16 cellular contexts compared by ENCODE assay signal in the genomic region with DNA sequence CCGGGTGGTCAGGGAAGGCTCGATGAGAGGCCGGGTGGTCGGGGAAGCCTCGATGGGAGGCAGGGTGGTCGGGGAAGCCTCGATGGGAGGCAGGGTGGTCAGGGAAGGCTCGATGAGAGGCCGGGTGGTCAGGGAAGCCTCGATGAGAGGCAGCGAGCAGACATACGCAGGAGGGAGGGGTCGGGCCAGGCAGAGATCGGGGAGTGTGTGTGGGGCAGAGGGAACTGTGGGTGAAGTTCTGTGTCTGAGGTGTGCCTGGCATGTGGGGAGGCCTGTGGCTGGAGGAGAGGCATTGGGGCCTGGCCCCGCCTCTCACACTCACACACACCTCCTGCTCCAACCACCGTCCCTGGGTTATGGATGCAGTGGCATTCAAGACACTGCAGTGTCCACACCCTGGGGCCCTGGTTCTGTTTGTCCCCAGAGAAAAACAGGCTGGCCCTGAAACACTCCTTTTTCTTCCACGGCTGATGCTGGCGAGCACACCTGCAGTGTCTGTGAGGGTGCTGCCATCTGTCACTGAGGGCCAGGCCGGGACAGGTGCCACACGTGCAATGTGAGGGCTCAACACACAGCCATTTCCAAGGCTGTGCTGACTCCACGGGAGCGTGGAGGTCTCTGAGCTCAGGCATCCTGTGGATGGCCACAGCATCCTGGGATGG. TPM values are rescaled to one million over a fixed set of nuclear protein-coding genes. Genes with fewer than 3 reads are reported as not detected.
"Had no signal": no experiment of that assay in that cellular context is flagged by ENCODE, and none has a peak within 500 bp of the region (broad histone marks: within the 10 kb centered on the region; RNA-seq: fewer than 3 reads in every experiment).

No MANE protein-coding gene starts in this region.

- ATAC-seq: heart right ventricle; mucosa of descending colon; naive thymus-derived CD8-positive, alpha-beta T cell had no signal

- H3K4me1 ChIP-seq: heart right ventricle, transverse colon had no signal

- H3K36me3 ChIP-seq: heart right ventricle, transverse colon had no signal

- H3K9me3 ChIP-seq: mucosa of descending colon, transverse colon had no signal

- H3K9me3 Mint-ChIP-seq: activated naive CD8-positive, alpha-beta T cell treated with anti-CD3 and anti-CD28 coated beads, Interleukin-2, amount 10 ng/mL, durations not matched to agents 7 days and 5 days had no signal

- H3K4me3 Mint-ChIP-seq: activated CD4-positive, alpha-beta memory T cell treated with anti-CD3 and anti-CD28 coated beads for 36 hours; activated naive CD8-positive, alpha-beta T cell treated with anti-CD3 and anti-CD28 coated beads, Interleukin-2, amount 10 ng/mL, durations not matched to agents 7 days and 5 days; naive thymus-derived CD8-positive, alpha-beta T cell had no signal

- DNase-seq: activated CD4-positive, alpha-beta memory T cell treated with anti-CD3 and anti-CD28 coated beads for 36 hours; activated gamma-delta T cell; activated naive CD8-positive, alpha-beta T cell treated with anti-CD3 and anti-CD28 coated beads, Interleukin-2, amount 10 ng/mL, durations not matched to agents 7 days and 5 days; activated T-cell treated with anti-CD3 and anti-CD28 coated beads, Interleukin-2, amount 50 U/mL, for 48 hours; heart right ventricle; mammary epithelial cell; mucosa of descending colon; naive thymus-derived CD8-positive, alpha-beta T cell; occipital lobe; stimulated activated CD4-positive, alpha-beta T cell treated with anti-CD3 and anti-CD28 coated beads, Interleukin-12 subunit alpha, Interleukin-12 subunit beta, amount 100 ng/mL, for 4 hours; stimulated activated naive CD4-positive, alpha-beta T cell; substantia nigra; T1000; transverse colon had no signal

- H3K27ac Mint-ChIP-seq: activated CD4-positive, alpha-beta memory T cell treated with anti-CD3 and anti-CD28 coated beads for 36 hours; activated naive CD8-positive, alpha-beta T cell treated with anti-CD3 and anti-CD28 coated beads, Interleukin-2, amount 10 ng/mL, durations not matched to agents 7 days and 5 days; naive thymus-derived CD8-positive, alpha-beta T cell had no signal

- H3K4me1 Mint-ChIP-seq: activated naive CD8-positive, alpha-beta T cell treated with anti-CD3 and anti-CD28 coated beads, Interleukin-2, amount 10 ng/mL, durations not matched to agents 7 days and 5 days had no signal

- H3K4me3 ChIP-seq: heart right ventricle, mucosa of descending colon, transverse colon had no signal

- H3K36me3 Mint-ChIP-seq: activated naive CD8-positive, alpha-beta T cell treated with anti-CD3 and anti-CD28 coated beads, Interleukin-2, amount 10 ng/mL, durations not matched to agents 7 days and 5 days; naive thymus-derived CD8-positive, alpha-beta T cell had no signal

- H3K27ac ChIP-seq: heart right ventricle, transverse colon had no signal

RNA-seq across cellular contexts. Expression of a gene that starts 6.5 kb away (rescaled TPM):
- total RNA-seq: activated CD4-positive, alpha-beta memory T cell treated with anti-CD3 and anti-CD28 coated beads for 36 hours; bronchial epithelial cell; naive thymus-derived CD8-positive, alpha-beta T cell; pulmonary artery endothelial cell had no signal
- polyA plus RNA-seq: naive thymus-derived CD8-positive, alpha-beta T cell had no signal
